Comparison of ENCODE assay signal across 1 cellular context in the genomic region with DNA sequence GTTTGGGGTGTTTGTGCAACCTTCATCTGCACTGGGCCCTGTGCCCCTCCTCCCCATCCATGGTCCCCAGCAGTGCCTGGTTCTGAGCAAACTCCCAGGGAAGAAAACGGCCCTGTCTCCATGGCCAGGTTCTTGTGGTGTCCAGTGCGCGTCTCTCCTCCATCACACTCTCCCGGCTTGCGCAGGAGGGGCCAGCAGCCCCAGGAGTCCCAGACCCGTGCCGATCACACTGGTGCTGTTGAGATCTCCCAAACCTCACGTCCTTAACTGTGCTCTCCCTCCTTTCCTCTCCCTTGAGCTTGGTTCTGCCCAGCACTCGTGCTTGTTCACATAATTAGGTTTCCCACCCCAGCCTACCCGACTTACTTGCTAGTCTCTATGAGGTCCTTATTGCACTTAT.
TF ChIP-seq lines count a peak whose summit lies in the region.

No MANE protein-coding gene starts in this region.

TF ChIP-seq in HepG2, 621 proteins besides CTCF, POLR2A, EP300 and RAD21:
- peak; percentile 14 for TF ChIP-seq AGO2 (optimal IDR thresholded peaks at IDR 0.05; ENCODE audit: low read depth, low read length)
- no peak for TF ChIP-seq SP1 (IDR thresholded peaks at IDR 0.05)
- no peak for TF ChIP-seq SP1 (CRISPR knock-in tag; IDR thresholded peaks at IDR 0.05)
